Comparison of ENCODE assay signal across 29 cellular contexts in the genomic region with DNA sequence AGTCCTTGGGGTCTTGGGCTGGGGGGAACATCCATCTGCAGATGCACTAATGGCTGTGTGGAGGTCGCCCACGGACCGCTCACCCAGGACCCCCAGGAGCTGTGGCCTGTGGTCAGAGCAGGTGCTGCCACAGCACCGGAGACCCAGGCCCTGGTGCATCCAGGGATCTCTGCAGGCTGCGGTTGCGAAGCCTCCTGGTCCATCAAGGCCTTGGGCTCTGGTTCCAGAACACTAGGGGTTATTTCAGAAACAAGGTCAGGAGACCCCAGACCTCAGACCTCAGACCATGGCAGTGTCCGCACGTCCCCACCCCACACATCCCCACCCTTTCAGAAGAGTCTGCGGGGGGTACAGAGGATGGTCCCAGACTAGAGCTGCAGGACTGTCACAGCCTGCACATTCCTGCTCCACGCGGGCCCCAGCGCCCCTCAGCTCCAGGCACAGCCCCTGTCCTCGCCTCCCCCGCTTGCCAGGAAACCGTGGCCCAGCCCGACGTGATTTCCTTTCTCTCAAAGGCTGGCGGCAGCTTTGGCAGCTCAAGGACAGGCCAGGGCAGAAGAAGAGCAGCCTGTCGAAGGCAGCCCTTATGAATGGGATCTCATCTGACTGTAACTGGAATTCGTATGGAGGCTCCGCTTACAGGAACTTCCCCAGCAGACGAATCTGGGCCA.
DNase-seq lines count a peak whose midpoint lies in the region; ATAC-seq and TF ChIP-seq lines count a peak whose summit lies in the region.
"Had no signal": no experiment of that assay in that cellular context is flagged by ENCODE, and none has a peak within 500 bp of the region (broad histone marks: within the 10 kb centered on the region; RNA-seq: fewer than 3 reads in every experiment).

No MANE protein-coding gene starts in this region.

- TF ChIP-seq CTCF in right atrium auricular region (IDR thresholded peaks at IDR 0.05) (no peak), left ventricle myocardium inferior (IDR thresholded peaks at IDR 0.05; ENCODE audit: borderline replicate concordance) (no peak)

- no peak overlapping the region for H3K4me3 Mint-ChIP-seq in activated T-helper 17 cell treated with anti-CD3 and anti-CD28 coated beads, Interleukin-2, amount 50 U/mL, for 72 hours
- H3K4me3 Mint-ChIP-seq: activated naive CD8-positive, alpha-beta T cell treated with anti-CD3 and anti-CD28 coated beads for 36 hours; B cell had no signal

- intact Hi-C loops in left ventricle myocardium inferior (cut with micrococcal nuclease) = no loop called here

- no peaks in the 10 kb centered on the region for H3K4me1 Mint-ChIP-seq in activated T-helper 17 cell treated with anti-CD3 and anti-CD28 coated beads, Interleukin-2, amount 50 U/mL, for 72 hours
- H3K4me1 Mint-ChIP-seq: activated naive CD8-positive, alpha-beta T cell treated with anti-CD3 and anti-CD28 coated beads for 36 hours; B cell had no signal

- peak; percentile 36 for DNase-seq in right atrium auricular region (ENCODE audit: low spot score)
- no peak for DNase-seq in left ventricle myocardium inferior
- DNase-seq in UCSD-AML1 (lab: John Stamatoyannopoulos, UW; ENCODE audit: unreplicated experiment) = peak; percentile 62
- peak; percentile 80 for DNase-seq in mesenteric fat pad (ENCODE audit: low spot score)
- DNase-seq in DMS 273 (lab: John Stamatoyannopoulos, UW; ENCODE audit: unreplicated experiment) = no peak
- DNase-seq in stimulated activated CD4-positive, alpha-beta T cell treated with anti-CD3 and anti-CD28 coated beads, Interleukin-4, amount 100 ng/mL, for 4 hours = no peak
- DNase-seq: activated effector memory CD4-positive, alpha-beta T cell treated with Interleukin-2 at 50 U/mL for 16 hours; activated naive CD8-positive, alpha-beta T cell treated with anti-CD3 and anti-CD28 coated beads for 36 hours; aorta; colonic mucosa; COR-L47; DMS79 treated with DMSO at 0.1 percent for 48 hours; foreskin keratinocyte; GF-D8; heart right ventricle; kidney glomerular epithelial cell; NCI-H1436; NCI-H446; psoas muscle; stimulated activated CD4-positive, alpha-beta T cell treated with anti-CD3 and anti-CD28 coated beads, Interleukin-1b, Interleukin-23, amount 100 ng/mL, for 48 hours; thyroid gland had no signal

- no peak overlapping the region for H3K27ac ChIP-seq in right atrium auricular region
- H3K27ac ChIP-seq in left ventricle myocardium inferior (replicated peaks) = no peak overlapping the region
- H3K27ac ChIP-seq: cardiac muscle cell, colonic mucosa, foreskin keratinocyte, heart right ventricle, neutrophil, psoas muscle, skin epidermis, stomach, thyroid gland had no signal

- no peak overlapping the region for H3K27ac Mint-ChIP-seq in activated T-helper 17 cell treated with anti-CD3 and anti-CD28 coated beads, Interleukin-2, amount 50 U/mL, for 72 hours
- H3K27ac Mint-ChIP-seq: activated naive CD8-positive, alpha-beta T cell treated with anti-CD3 and anti-CD28 coated beads for 36 hours; B cell had no signal

- no peaks in the 10 kb centered on the region for H3K36me3 ChIP-seq in right atrium auricular region
- no peaks in the 10 kb centered on the region for H3K36me3 ChIP-seq in left ventricle myocardium inferior
- H3K36me3 ChIP-seq: cardiac muscle cell, colonic mucosa, heart right ventricle, neutrophil, stomach, thyroid gland had no signal

- H3K4me1 ChIP-seq in right atrium auricular region (no peaks in the 10 kb centered on the region), left ventricle myocardium inferior (no peaks in the 10 kb centered on the region)
- H3K4me1 ChIP-seq: colonic mucosa, foreskin keratinocyte, heart right ventricle, psoas muscle, thyroid gland had no signal

- H3K4me3 ChIP-seq in right atrium auricular region = no peak overlapping the region
- H3K4me3 ChIP-seq in left ventricle myocardium inferior = no peak overlapping the region
- H3K4me3 ChIP-seq: cardiac muscle cell, colonic mucosa, heart right ventricle, psoas muscle, skin epidermis, stomach, thyroid gland had no signal

- no peaks in the 10 kb centered on the region for H3K9me3 Mint-ChIP-seq in activated T-helper 17 cell treated with anti-CD3 and anti-CD28 coated beads, Interleukin-2, amount 50 U/mL, for 72 hours
- H3K9me3 Mint-ChIP-seq: activated naive CD8-positive, alpha-beta T cell treated with anti-CD3 and anti-CD28 coated beads for 36 hours had no signal

- H3K27me3 ChIP-seq in right atrium auricular region (no peaks in the 10 kb centered on the region), left ventricle myocardium inferior (ENCODE audit: low read depth) (peaks cover 67% of the 10 kb centered on the region)
- H3K27me3 ChIP-seq: colonic mucosa, neutrophil, thyroid gland had no signal

- no peak for ATAC-seq in activated T-helper 17 cell treated with anti-CD3 and anti-CD28 coated beads, Interleukin-2, amount 50 U/mL, for 72 hours (replicated peaks)
- ATAC-seq in GM19455 (IDR thresholded peaks at IDR 0.05; ENCODE audit: unreplicated experiment) = no peak
- ATAC-seq: esophagus mucosa, foreskin keratinocyte, psoas muscle had no signal

- H3K9me3 ChIP-seq in right atrium auricular region (no peaks in the 10 kb centered on the region), left ventricle myocardium inferior (replicated peaks) (no peaks in the 10 kb centered on the region)
- H3K9me3 ChIP-seq: colonic mucosa, heart right ventricle, neutrophil, psoas muscle, stomach, thyroid gland had no signal

- no peaks in the 10 kb centered on the region for H3K36me3 Mint-ChIP-seq in activated T-helper 17 cell treated with anti-CD3 and anti-CD28 coated beads, Interleukin-2, amount 50 U/mL, for 72 hours (ENCODE audit: low read depth)
- H3K36me3 Mint-ChIP-seq: activated naive CD8-positive, alpha-beta T cell treated with anti-CD3 and anti-CD28 coated beads for 36 hours had no signal

- H3K27me3 Mint-ChIP-seq in activated T-helper 17 cell treated with anti-CD3 and anti-CD28 coated beads, Interleukin-2, amount 50 U/mL, for 72 hours = peaks cover 14% of the 10 kb centered on the region

Comparison
In these comparisons a context has a peak if more than half of its experiments do, and no peak if none do; other contexts are left out.
1. DNase-seq: peak in right atrium auricular region (single experiment), UCSD-AML1 (single experiment) and mesenteric fat pad (single experiment); none in left ventricle myocardium inferior (single experiment), DMS 273 (single experiment) and stimulated activated CD4-positive, alpha-beta T cell treated with anti-CD3 and anti-CD28 coated beads, Interleukin-4, amount 100 ng/mL, for 4 hours (0 of 2).